Comparison of ENCODE assay signal across 1 cellular context in the genomic region with DNA sequence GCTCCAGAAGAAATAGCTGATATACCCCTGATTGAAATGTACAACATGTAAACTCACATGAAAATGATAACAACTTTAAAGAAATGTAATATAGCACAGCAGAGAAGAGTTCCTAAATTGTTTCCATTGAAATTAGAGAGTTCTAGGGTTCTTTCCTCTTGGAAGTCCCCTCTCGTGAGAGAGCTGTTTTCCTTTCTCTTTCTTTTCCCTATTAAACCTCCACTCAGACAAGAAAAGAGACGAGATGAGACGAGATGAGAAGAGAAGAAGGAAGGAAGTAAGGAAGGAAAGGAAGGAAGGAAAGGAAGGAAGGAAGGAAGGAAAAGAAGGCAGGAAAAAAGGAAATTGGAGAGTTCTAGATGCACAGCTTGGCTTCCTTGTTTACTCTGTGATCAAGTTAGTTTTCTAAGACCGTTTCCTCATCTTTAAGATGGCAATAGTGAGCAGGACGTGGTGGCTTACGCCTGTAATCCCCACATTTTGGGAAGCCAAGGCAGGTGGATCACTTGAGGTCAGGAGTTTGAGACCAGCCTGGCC.
TF ChIP-seq lines count a peak whose summit lies in the region.

No MANE protein-coding gene starts in this region.

TF ChIP-seq in HEK293, 187 proteins besides CTCF, POLR2A, EP300 and RAD21 (continued from another document):
- TF ChIP-seq, protein P1, sequence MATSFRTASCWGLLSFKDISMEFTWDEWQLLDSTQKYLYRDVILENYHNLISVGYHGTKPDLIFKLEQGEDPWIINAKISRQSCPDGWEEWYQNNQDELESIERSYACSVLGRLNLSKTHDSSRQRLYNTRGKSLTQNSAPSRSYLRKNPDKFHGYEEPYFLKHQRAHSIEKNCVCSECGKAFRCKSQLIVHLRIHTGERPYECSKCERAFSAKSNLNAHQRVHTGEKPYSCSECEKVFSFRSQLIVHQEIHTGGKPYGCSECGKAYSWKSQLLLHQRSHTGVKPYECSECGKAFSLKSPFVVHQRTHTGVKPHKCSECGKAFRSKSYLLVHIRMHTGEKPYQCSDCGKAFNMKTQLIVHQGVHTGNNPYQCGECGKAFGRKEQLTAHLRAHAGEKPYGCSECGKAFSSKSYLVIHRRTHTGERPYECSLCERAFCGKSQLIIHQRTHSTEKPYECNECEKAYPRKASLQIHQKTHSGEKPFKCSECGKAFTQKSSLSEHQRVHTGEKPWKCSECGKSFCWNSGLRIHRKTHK (tag by site-specific recombination; IDR thresholded peaks at IDR 0.05): no peak
- TF ChIP-seq ZSCAN30 (tag by site-specific recombination; IDR thresholded peaks at IDR 0.05) (no peak), ZNF830 (tag by site-specific recombination; IDR thresholded peaks at IDR 0.05; ENCODE audit: low read depth) (no peak), ZNF239 (tag by site-specific recombination; IDR thresholded peaks at IDR 0.05) (no peak), ZFP69B (tag by site-specific recombination; IDR thresholded peaks at IDR 0.05) (no peak), SP3 (tag by site-specific recombination; IDR thresholded peaks at IDR 0.05) (no peak), ZNF174 (tag by site-specific recombination; IDR thresholded peaks at IDR 0.05) (no peak), ZNF248 (tag by site-specific recombination; IDR thresholded peaks at IDR 0.05) (no peak), PRDM1 (tag by site-specific recombination; IDR thresholded peaks at IDR 0.05) (0 out of 2 replicates have a peak, but pooled peaks have one; percentile 22), ZNF37A (tag by site-specific recombination; IDR thresholded peaks at IDR 0.05) (no peak)
- TF ChIP-seq, protein P2, sequence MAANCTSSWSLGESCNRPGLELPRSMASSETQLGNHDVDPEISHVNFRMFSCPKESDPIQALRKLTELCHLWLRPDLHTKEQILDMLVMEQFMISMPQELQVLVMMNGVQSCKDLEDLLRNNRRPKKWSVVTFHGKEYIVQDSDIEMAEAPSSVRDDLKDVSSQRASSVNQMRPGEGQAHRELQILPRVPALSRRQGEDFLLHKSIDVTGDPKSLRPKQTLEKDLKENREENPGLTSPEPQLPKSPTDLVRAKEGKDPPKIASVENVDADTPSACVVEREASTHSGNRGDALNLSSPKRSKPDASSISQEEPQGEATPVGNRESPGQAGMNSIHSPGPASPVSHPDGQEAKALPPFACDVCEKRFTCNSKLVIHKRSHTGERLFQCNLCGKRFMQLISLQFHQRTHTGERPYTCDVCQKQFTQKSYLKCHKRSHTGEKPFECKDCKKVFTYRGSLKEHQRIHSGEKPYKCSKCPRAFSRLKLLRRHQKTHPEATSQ (tag by site-specific recombination; IDR thresholded peaks at IDR 0.05): no peak
- TF ChIP-seq, protein P3, sequence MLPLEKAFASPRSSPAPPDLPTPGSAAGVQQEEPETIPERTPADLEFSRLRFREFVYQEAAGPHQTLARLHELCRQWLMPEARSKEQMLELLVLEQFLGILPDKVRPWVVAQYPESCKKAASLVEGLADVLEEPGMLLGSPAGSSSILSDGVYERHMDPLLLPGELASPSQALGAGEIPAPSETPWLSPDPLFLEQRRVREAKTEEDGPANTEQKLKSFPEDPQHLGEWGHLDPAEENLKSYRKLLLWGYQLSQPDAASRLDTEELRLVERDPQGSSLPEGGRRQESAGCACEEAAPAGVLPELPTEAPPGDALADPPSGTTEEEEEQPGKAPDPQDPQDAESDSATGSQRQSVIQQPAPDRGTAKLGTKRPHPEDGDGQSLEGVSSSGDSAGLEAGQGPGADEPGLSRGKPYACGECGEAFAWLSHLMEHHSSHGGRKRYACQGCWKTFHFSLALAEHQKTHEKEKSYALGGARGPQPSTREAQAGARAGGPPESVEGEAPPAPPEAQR (tag by site-specific recombination; IDR thresholded peaks at IDR 0.05): no peak
TF ChIP-seq in HEK293: peak in this region for 2.
